Comparison of ENCODE assay signal across 8 cellular contexts in the genomic region with DNA sequence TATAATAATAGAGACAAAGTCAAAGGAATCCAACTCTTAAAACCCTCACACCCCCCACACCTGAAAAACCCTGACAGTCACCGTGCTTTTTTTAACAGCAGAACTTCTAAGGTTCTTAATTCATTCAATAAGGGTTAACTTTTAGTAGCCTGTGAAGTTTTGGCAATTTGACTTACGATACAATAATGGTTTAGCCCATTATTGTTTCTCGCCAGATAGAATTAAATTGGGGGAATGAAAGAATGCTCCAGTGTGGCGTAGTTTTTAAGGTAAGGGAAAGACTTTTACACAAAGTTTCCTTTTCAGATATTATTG. TPM values are rescaled to one million over a fixed set of nuclear protein-coding genes. Genes with fewer than 3 reads are reported as not detected.
DNase-seq lines count a peak whose midpoint lies in the region; ATAC-seq and TF ChIP-seq lines count a peak whose summit lies in the region.

No MANE protein-coding gene starts in this region.

- no peaks in the 10 kb centered on the region for H3K9me3 ChIP-seq in mucosa of rectum (ENCODE audit: control insufficient read depth in 2 of 2, low read length in 2 of 2)

- H3K27me3 ChIP-seq in brain microvascular endothelial cell (replicated peaks) (no peaks in the 10 kb centered on the region), mucosa of rectum (ENCODE audit: control insufficient read depth in 2 of 2, insufficient read depth in 2 of 2, low read length in 2 of 2) (no peaks in the 10 kb centered on the region)

- H3K4me3 ChIP-seq in AG10803 (ENCODE audit: low read length) (peak overlapping the region; percentile 88), brain microvascular endothelial cell (ENCODE audit: low read depth, low read length) (peak overlapping the region; percentile 97), mucosa of rectum (ENCODE audit: low read length in 2 of 2) (peak overlapping the region; percentile 83 to 86)

- peak overlapping the region; percentile 96 for H3K27ac ChIP-seq in brain microvascular endothelial cell
- H3K27ac ChIP-seq in mucosa of rectum (ENCODE audit: low read depth in 2 of 2, low read length in 2 of 2), result peak overlapping the region; percentile 78 to 82

- peak; percentile 12 for ATAC-seq in HG03025 (IDR thresholded peaks at IDR 0.05; ENCODE audit: low FRiP score, unreplicated experiment)

- no peak for TF ChIP-seq CTCF in AG10803 (conservative IDR thresholded peaks at IDR 0.05; ENCODE audit: low read length)
- no peak for TF ChIP-seq CTCF in brain microvascular endothelial cell (IDR thresholded peaks at IDR 0.05; ENCODE audit: low read depth, low read length, missing control alignments)

- peaks cover 10 to 12% of the 10 kb centered on the region in 2 donors for H3K4me1 ChIP-seq in mucosa of rectum (ENCODE audit: control insufficient read depth in 2 of 2, insufficient read depth in 2 of 2, low read length in 2 of 2)

- in situ Hi-C loops in brain microvascular endothelial cell (cut with HindIII; ENCODE audit: low pct_ligation_motif_present, low sequenced_read_pairs), result no loop called here

- DNase-seq in AG10803 (ENCODE audit: low read depth) (no peak), brain microvascular endothelial cell (no peak), putamen (ENCODE audit: low spot score) (no peak), H4 (ENCODE audit: low spot score) (no peak), islet precursor cell (no peak)
- DNase-seq in activated effector memory CD4-positive, alpha-beta T cell treated with Interleukin-2 at 50 U/mL for 16 hours, result no peak

- peaks cover 9% of the 10 kb centered on the region for H3K36me3 ChIP-seq in brain microvascular endothelial cell (replicated peaks)
- peaks cover under 1 to 9% of the 10 kb centered on the region in 2 donors for H3K36me3 ChIP-seq in mucosa of rectum (ENCODE audit: control insufficient read depth in 2 of 2, insufficient read depth in 2 of 2, low read length in 2 of 2)

- peak overlapping the region; percentile 87 to 95 for H3K9ac ChIP-seq in mucosa of rectum (ENCODE audit: low read depth in 1 of 2, low read length in 2 of 2)

RNA-seq across cellular contexts. Expression of gene MAGOHB, which starts 0.6 kb away (rescaled TPM):
- total RNA-seq in H4 (2014; rRNA removed; shearing (Covaris generic)), result 63.2 and 116 TPM in 2 replicates

RNA-seq across cellular contexts. Expression of gene STYK1, which starts 59.8 kb away (rescaled TPM):
- total RNA-seq in H4 (2014; rRNA removed; shearing (Covaris generic)), result 3.3 and 3.8 TPM in 2 replicates
